7 cellular contexts compared by ENCODE assay signal in genomic region chr4:87781569-87781968, GRCh38. TPM values are rescaled to one million over a fixed set of nuclear protein-coding genes. Genes with fewer than 3 reads are reported as not detected.
"Had no signal": no experiment of that assay in that cellular context is flagged by ENCODE, and none has a peak within 500 bp of the region (broad histone marks: within the 10 kb centered on the region; RNA-seq: fewer than 3 reads in every experiment).

No MANE protein-coding gene starts in this region.

- H3K27ac ChIP-seq: GM23248 had no signal

- H3K4me3 Mint-ChIP-seq: H9 had no signal

- DNase-seq: GM23248, H9, HCEC 1CT, IMR-90 had no signal

- H3K27ac Mint-ChIP-seq: H9 had no signal

- ATAC-seq: K562 had no signal

- H3K4me3 ChIP-seq: GM23248, K562 had no signal

RNA-seq across cellular contexts. Expression of gene IBSP, which starts 17.8 kb away (rescaled TPM):
- total RNA-seq: GM23248, H1, H9, HT-29, IMR-90, K562 had no signal

RNA-seq across cellular contexts. Expression of gene MEPE, which starts 51.2 kb away (rescaled TPM):
- total RNA-seq: GM23248, H1, H9, HT-29, IMR-90, K562 had no signal
